Comparison of ENCODE assay signal across 8 cellular contexts in genomic region chr10:103367782-103368518, GRCh38. TPM values are rescaled to one million over a fixed set of nuclear protein-coding genes. Genes with fewer than 3 reads are reported as not detected.
DNase-seq lines count a peak whose midpoint lies in the region; ATAC-seq and TF ChIP-seq lines count a peak whose summit lies in the region.

TSS of gene TAF5 (plus strand) at chr10:103367976. CDS start at chr10:103367990, 14 bp downstream.

- H3K27me3 ChIP-seq in PC-9 (ENCODE audit: insufficient read depth, low read depth): no peaks in the 10 kb centered on the region

- H3K79me2 ChIP-seq in PC-9 (ENCODE audit: low read depth): peaks cover 23% of the 10 kb centered on the region; the same call in 1 of the 2 replicates

- ATAC-seq in GM21723 (IDR thresholded peaks at IDR 0.05; ENCODE audit: unreplicated experiment): peak; percentile 64

- H4K20me1 ChIP-seq in PC-9 (ENCODE audit: insufficient read depth): no peaks in the 10 kb centered on the region

- TF ChIP-seq CTCF in PC-9 (conservative IDR thresholded peaks at IDR 0.05): no peak
- TF ChIP-seq CTCF in epithelial cell of proximal tubule (conservative IDR thresholded peaks at IDR 0.05; ENCODE audit: low read depth, low read length): no peak

- peak within 1 kb of the TSS; percentile 87 for H2AFZ ChIP-seq in PC-9

- peak within 1 kb of the TSS; percentile 75 for H3K4me3 ChIP-seq in PC-9
- H3K4me3 ChIP-seq in epithelial cell of proximal tubule (ENCODE audit: low read depth, low read length): peak within 1 kb of the TSS; percentile 85

- DNase-seq in DMS53 treated with DMSO at 0.1 percent for 48 hours (lab: John Stamatoyannopoulos, UW; ENCODE audit: unreplicated experiment) (peak; percentile 95), KBM-7 (peak; percentile 96), PC-9 (peak; percentile 82 to 83), epithelial cell of proximal tubule (ENCODE audit: low read depth) (peak; percentile 76), mucosa of gallbladder (ENCODE audit: low spot score) (peak; percentile 95)
- DNase-seq in activated T-cell treated with anti-CD3 and anti-CD28 coated beads, Interleukin-2, amount 50 U/mL, for 1 hour: peak; percentile 85
- peak; percentile 81 for DNase-seq in stimulated activated CD8-positive, alpha-beta memory T cell treated with anti-CD3 and anti-CD28 coated beads, Interleukin-4, amount 100 ng/mL, for 24 hours (ENCODE audit: low read depth)

- H3K36me3 ChIP-seq in PC-9 (ENCODE audit: low read depth): no peaks in the 10 kb centered on the region

- peak within 1 kb of the TSS; percentile 78 for H3K27ac ChIP-seq in PC-9

- intact Hi-C loops in PC-9 (cut with micrococcal nuclease; ENCODE audit: unreplicated experiment): no loop called here

- H3F3A ChIP-seq in PC-9 (ENCODE audit: insufficient read depth, low read depth): peaks cover 12% of the 10 kb centered on the region; the same call in 1 of the 2 replicates

- BruUV-seq in PC-9 (replicated peaks; lab: Mats Ljungman, UMichigan): no TSS peak

- 0 out of 2 replicates have a peak, but pooled peaks cover 7% of the 10 kb centered on the region for H3K4me1 ChIP-seq in PC-9 (replicated peaks; ENCODE audit: insufficient read depth)

- POLR2A ChIA-PET in PC-9 (lab: Charles Lee; ENCODE audit: unreplicated experiment): no interaction called here

- CTCF ChIA-PET in PC-9 (lab: Charles Lee): no interaction called here

- in situ Hi-C loops in KBM-7 (cut with MboI; ENCODE audit: low pct_unique_long_range_greater_than_20kb, low sequenced_read_pairs): no loop called here

- H3K9me2 ChIP-seq in PC-9 (ENCODE audit: insufficient read depth): no peaks in the 10 kb centered on the region

- peak within 1 kb of the TSS; percentile 81 for H3K4me2 ChIP-seq in PC-9

- no peaks in the 10 kb centered on the region for H3K9me3 ChIP-seq in PC-9 (ENCODE audit: insufficient read depth, low read depth)

RNA-seq across cellular contexts. Expression of gene TAF5, which starts in this region (rescaled TPM):
- 3.9 and 4.2 TPM in 2 replicates for total RNA-seq in PC-9 (2021)
- 7.5 and 11.3 TPM in 2 replicates for total RNA-seq in epithelial cell of proximal tubule
- total RNA-seq in mucosa of gallbladder: 4.1 TPM

Comparison
In these comparisons a context has a peak if more than half of its experiments do, and no peak if none do; other contexts are left out.
1. Peak in every context shown above with its lines: DNase-seq, ATAC-seq, H3K4me3 ChIP-seq and H3K27ac ChIP-seq.